In the genomic region with DNA sequence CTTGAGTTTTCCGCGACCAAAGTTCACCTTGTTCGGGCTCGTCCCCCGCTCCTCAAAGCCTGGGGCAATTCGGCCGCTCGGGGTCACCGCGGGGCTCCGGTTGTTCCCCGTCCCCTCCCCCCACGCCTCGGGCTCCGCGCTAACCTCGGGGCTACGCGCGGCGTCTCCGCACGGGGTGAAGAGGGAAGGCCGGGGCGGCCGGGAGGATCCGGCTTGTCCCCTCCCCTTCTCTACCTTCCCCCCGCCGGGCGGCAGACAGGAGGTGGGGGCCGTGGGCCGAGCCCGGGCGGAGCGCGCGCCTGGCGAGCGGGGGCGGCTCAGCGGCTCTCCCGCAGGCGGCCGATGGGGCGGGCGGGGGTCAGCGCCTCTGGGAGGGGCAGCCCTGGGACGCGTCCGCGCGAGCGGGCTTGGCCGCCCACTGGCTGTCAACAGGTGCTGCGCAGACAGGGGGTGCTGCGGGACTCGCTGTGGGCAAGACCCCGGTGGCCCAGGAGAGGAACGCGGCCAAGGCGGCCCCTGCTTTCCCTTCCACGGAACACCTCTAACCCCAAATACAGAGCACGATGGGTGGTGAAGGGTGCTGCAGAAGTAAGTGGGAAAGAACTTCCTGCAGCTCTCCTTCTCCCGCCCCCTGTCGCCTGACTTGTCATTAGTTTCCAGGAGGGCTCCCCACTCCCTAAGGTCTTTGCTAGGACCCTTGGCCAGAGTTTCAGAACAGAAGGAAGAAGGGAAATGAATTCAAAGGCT, we compare ENCODE assay signal across 8 cellular contexts. TPM values are rescaled to one million over a fixed set of nuclear protein-coding genes. Genes with fewer than 3 reads are reported as not detected.
DNase-seq lines count a peak whose midpoint lies in the region; ATAC-seq, FAIRE-seq and TF ChIP-seq lines count a peak whose summit lies in the region.

A gene with protein sequence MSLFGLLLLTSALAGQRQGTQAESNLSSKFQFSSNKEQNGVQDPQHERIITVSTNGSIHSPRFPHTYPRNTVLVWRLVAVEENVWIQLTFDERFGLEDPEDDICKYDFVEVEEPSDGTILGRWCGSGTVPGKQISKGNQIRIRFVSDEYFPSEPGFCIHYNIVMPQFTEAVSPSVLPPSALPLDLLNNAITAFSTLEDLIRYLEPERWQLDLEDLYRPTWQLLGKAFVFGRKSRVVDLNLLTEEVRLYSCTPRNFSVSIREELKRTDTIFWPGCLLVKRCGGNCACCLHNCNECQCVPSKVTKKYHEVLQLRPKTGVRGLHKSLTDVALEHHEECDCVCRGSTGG (minus strand): TSS at position 177 of the 747 bp plus-strand sequence. CDS start 896 bp downstream, outside the sequence.

- no peak within 1 kb of the TSS for H3K14ac ChIP-seq in H1 (ENCODE audit: insufficient read length)

- peak; percentile 44 to 52; a peak in 3 of 4 replicates for TF ChIP-seq RAD21 in H1 (IDR thresholded peaks at IDR 0.05 in 1 of 2, conservative IDR thresholded peaks at IDR 0.05 in 1 of 2; ENCODE audit: low read depth in 2 of 2, low read length in 2 of 2)

- H3K4ac ChIP-seq in H1 (replicated peaks; ENCODE audit: insufficient read length, low read depth, low read length): no peak within 1 kb of the TSS

- H3K4me1 ChIP-seq in H1 (replicated peaks in 1 of 4; ENCODE audit: control insufficient read depth in 3 of 4, insufficient read depth in 4 of 4, low read length in 3 of 4) (peaks cover 3 to 16% (median 7%) of the 10 kb centered on the region in 4 experiments; a peak in 6 of 7 replicates), right lobe of liver (peaks cover 0 to 31% (median 10%) of the 10 kb centered on the region in 4 donors)

- peak within 1 kb of the TSS; percentile 88 for H4K8ac ChIP-seq in H1 (ENCODE audit: extremely low read depth, insufficient read depth, low read length)

- H3K4me3 ChIP-seq in HL-60 (replicated peaks; ENCODE audit: insufficient read depth, low read length) (peak within 1 kb of the TSS; percentile 52), H1 (ENCODE audit: extremely low read depth in 1 of 4, insufficient read depth in 2 of 4, low read depth in 3 of 4, low read length in 4 of 4) (peak within 1 kb of the TSS; percentile 65 to 74 (median 70)), right lobe of liver (peak within 1 kb of the TSS; percentile 62 to 67 (median 63))

- CTCF ChIA-PET in H1 (lab: Charles Lee; ENCODE audit: partially characterized antibody): interaction anchor here (0.7 to 3.9 kb wide), 12 partner anchors 10 to 970 kb away, joined by 3 to 14 read pairs (median 4); no protein-coding TSS in a partner anchor

- H4K5ac ChIP-seq in H1 (ENCODE audit: insufficient read length, low read depth, low read length): no peak within 1 kb of the TSS

- H4K20me1 ChIP-seq in H1 (replicated peaks in 1 of 2; ENCODE audit: control insufficient read depth in 1 of 2, insufficient read depth in 2 of 2, low read length in 2 of 2): peaks cover 0 to 5% of the 10 kb centered on the region in 2 experiments

- H2AFZ ChIP-seq in H1 (ENCODE audit: low read length): peak within 1 kb of the TSS; percentile 81

- intact Hi-C loops in right lobe of liver (cut with DNase I): no loop called here

- no peak within 1 kb of the TSS for H2BK20ac ChIP-seq in H1 (ENCODE audit: low read length)

- peaks cover 71% of the 10 kb centered on the region for H3K27me3 Mint-ChIP-seq in stimulated activated naive CD8-positive, alpha-beta T cell treated with anti-CD3 and anti-CD28 coated beads, Interleukin-15, Interleukin-2, amounts not matched to agents 100 ng/mL and 50 ng/mL, for 24 hours

- H3K4me2 ChIP-seq in H1 (ENCODE audit: insufficient read depth in 1 of 2, low read depth in 2 of 2, low read length in 2 of 2): peak within 1 kb of the TSS; percentile 87 to 99

- H3K4me1 Mint-ChIP-seq in stimulated activated naive CD8-positive, alpha-beta T cell treated with anti-CD3 and anti-CD28 coated beads, Interleukin-15, Interleukin-2, amounts not matched to agents 100 ng/mL and 50 ng/mL, for 24 hours (ENCODE audit: low read depth): peaks cover 12% of the 10 kb centered on the region

- H3K23ac ChIP-seq in H1 (ENCODE audit: insufficient read length): no peak within 1 kb of the TSS

- no peak within 1 kb of the TSS for H3K56ac ChIP-seq in H1 (replicated peaks; ENCODE audit: insufficient read length, low read depth, low read length)

- peak within 1 kb of the TSS; percentile 63 for H3K4me3 Mint-ChIP-seq in stimulated activated naive CD8-positive, alpha-beta T cell treated with anti-CD3 and anti-CD28 coated beads, Interleukin-15, Interleukin-2, amounts not matched to agents 100 ng/mL and 50 ng/mL, for 24 hours

- H3K9me3 Mint-ChIP-seq in stimulated activated naive CD8-positive, alpha-beta T cell treated with anti-CD3 and anti-CD28 coated beads, Interleukin-15, Interleukin-2, amounts not matched to agents 100 ng/mL and 50 ng/mL, for 24 hours: peaks cover 10% of the 10 kb centered on the region

- H3K36me3 ChIP-seq in H1 (ENCODE audit: control insufficient read depth in 2 of 4, insufficient read depth in 4 of 4, low read length in 3 of 4): no peaks in the 10 kb centered on the region
- H3K36me3 ChIP-seq in right lobe of liver: no peaks in the 10 kb centered on the region

- no peak for FAIRE-seq in H1 (lab: Jason Lieb, UNC)

- DNase-seq in G401 (ENCODE audit: low spot score): no peak
- peak in 1 of 2 experiments; percentile 36 for DNase-seq in HL-60 (ENCODE audit: low read depth in 1 of 2, low spot score in 1 of 2)
- peak in 1 of 2 experiments; percentile 87 for DNase-seq in H1 (ENCODE audit: low read depth in 1 of 2, low spot score in 2 of 2)
- peak; percentile 87 to 92 (median 88) for DNase-seq in right lobe of liver

- H4K91ac ChIP-seq in H1 (replicated peaks; ENCODE audit: insufficient read length, low read length): no peak within 1 kb of the TSS

- H3K27ac ChIP-seq in HL-60 (replicated peaks) (no peak within 1 kb of the TSS), H1 (ENCODE audit: low read depth, low read length) (no peak within 1 kb of the TSS), right lobe of liver (peak within 1 kb of the TSS; percentile 74 to 94 (median 89))

- peaks cover 6% of the 10 kb centered on the region for H3K23me2 ChIP-seq in H1 (ENCODE audit: low read depth, low read length)

- peak within 1 kb of the TSS; percentile 89; the same call in 1 of the 2 replicates for H2BK15ac ChIP-seq in H1 (ENCODE audit: low read length)

- no peaks in the 10 kb centered on the region for H3K36me3 Mint-ChIP-seq in stimulated activated naive CD8-positive, alpha-beta T cell treated with anti-CD3 and anti-CD28 coated beads, Interleukin-15, Interleukin-2, amounts not matched to agents 100 ng/mL and 50 ng/mL, for 24 hours (ENCODE audit: low read depth)

- H2BK5ac ChIP-seq in H1 (ENCODE audit: low read depth, low read length): no peak within 1 kb of the TSS

- no peak within 1 kb of the TSS for H2AK5ac ChIP-seq in H1 (ENCODE audit: low read depth, low read length)

- no peak within 1 kb of the TSS for H3K27ac Mint-ChIP-seq in stimulated activated naive CD8-positive, alpha-beta T cell treated with anti-CD3 and anti-CD28 coated beads, Interleukin-15, Interleukin-2, amounts not matched to agents 100 ng/mL and 50 ng/mL, for 24 hours

- H2BK12ac ChIP-seq in H1 (ENCODE audit: low read depth, low read length): 0 out of 2 replicates have a peak within 1 kb of the TSS, but pooled peaks have one; percentile 53

- ATAC-seq in SK-N-SH treated with all-trans-retinoic acid at 6 μM for 48 hours (peak; percentile 59), right lobe of liver (peak; percentile 76 to 91 (median 82)), GM19328 (IDR thresholded peaks at IDR 0.05; ENCODE audit: unreplicated experiment) (no peak), HG03565 (IDR thresholded peaks at IDR 0.05; ENCODE audit: unreplicated experiment) (no peak)

- H3K79me1 ChIP-seq in H1 (ENCODE audit: low read depth, low read length): no peaks in the 10 kb centered on the region

- H3K27me3 ChIP-seq in HL-60 (ENCODE audit: insufficient read depth, poor library complexity, severe bottlenecking) (peaks cover 5% of the 10 kb centered on the region), H1 (replicated peaks in 1 of 4; ENCODE audit: control insufficient read depth in 3 of 4, extremely low read depth in 1 of 4, insufficient read depth in 3 of 4, low read length in 3 of 4) (peaks cover 0 to 5% (median 1%) of the 10 kb centered on the region in 4 experiments; a peak in 2 of 7 replicates), right lobe of liver (no peaks in the 10 kb centered on the region)

- no peak within 1 kb of the TSS for H3K18ac ChIP-seq in H1 (ENCODE audit: extremely low read depth, low read length)

- no peaks in the 10 kb centered on the region for H3K79me2 ChIP-seq in H1 (ENCODE audit: control insufficient read depth in 1 of 2, insufficient read depth in 2 of 2, low read length in 2 of 2)

- H2BK120ac ChIP-seq in H1 (replicated peaks; ENCODE audit: low read depth, low read length): no peak within 1 kb of the TSS

- POLR2A ChIA-PET in H1 (lab: Charles Lee; ENCODE audit: partially characterized antibody): interaction anchor here (1.0 kb wide), 1 partner anchor 226 kb away, joined by 3 read pairs; no protein-coding TSS in a partner anchor

- peak within 1 kb of the TSS; percentile 48 to 67 (median 60); a peak in 6 of 7 replicates for H3K9ac ChIP-seq in H1 (replicated peaks in 1 of 4; ENCODE audit: extremely low read depth in 1 of 4, low read depth in 3 of 4, low read length in 3 of 4)

- TF ChIP-seq EP300 in H1 (IDR thresholded peaks at IDR 0.05; ENCODE audit: borderline replicate concordance in 1 of 2, low read depth in 2 of 2, low read length in 2 of 2): no peak

- TF ChIP-seq POLR2A in H1 (IDR thresholded peaks at IDR 0.05; ENCODE audit: control extremely low read depth in 1 of 2, low read depth in 2 of 2, low read length in 2 of 2): no peak
- TF ChIP-seq POLR2A in right lobe of liver (IDR thresholded peaks at IDR 0.05): peak; percentile 67

- WGBS in H1 (ENCODE audit: extremely low coverage in 1 of 2, insufficient coverage in 1 of 2, insufficient read length in 1 of 2, insufficient replicate concordance in 2 of 2, low coverage in 1 of 2, low lambda C conversion rate in 2 of 2, missing lambda C conversion rate in 1 of 2), 2 experiments: 1% methylated on average over 9 of the region's 65 CpGs; no CpG with 5 or more reads in 1 of the 2 experiments
- WGBS in right lobe of liver (ENCODE audit: insufficient coverage, low coverage, low lambda C conversion rate, missing lambda C conversion rate): 0% methylated on average over 5 of the region's 65 CpGs

- in situ Hi-C loops in G401 (cut with HindIII; ENCODE audit: low sequenced_read_pairs): no loop called here

- H3K9me3 ChIP-seq in H1 (ENCODE audit: insufficient read depth in 2 of 2, low read depth in 1 of 2, low read length in 1 of 2) (no peaks in the 10 kb centered on the region), right lobe of liver (no peaks in the 10 kb centered on the region)

- TF ChIP-seq CTCF in HL-60 (IDR thresholded peaks at IDR 0.05; ENCODE audit: insufficient read depth, low read length) (no peak), H1 (IDR thresholded peaks at IDR 0.05; ENCODE audit: control extremely low read depth in 1 of 3, insufficient read depth in 1 of 3, low read depth in 1 of 3, low read length in 3 of 3) (peak; percentile 33 to 64 (median 61)), right lobe of liver (IDR thresholded peaks at IDR 0.05) (peak; percentile 43 to 56 (median 53))

RNA-seq across cellular contexts. Expression of the gene that starts here (rescaled TPM):
- 28.2 and 28.3 TPM in 2 replicates for total RNA-seq in G401 (2014; rRNA removed; shearing (Covaris generic))
- 2.1 and 2.7 TPM in 2 replicates for total RNA-seq in H1 (2021; fragmentation: NEBNext Ultra II Directional; extraction: Animal tissue kit (Norgen Biotek cat#: 25700))
- 0.46 and 0.65 TPM in 2 replicates for polyA plus RNA-seq in H1 (2011; rRNA removed)
- polyA plus RNA-seq in H1 (2011; cell fraction: cytosol; rRNA removed): 0.57 TPM
- 1.4 TPM for polyA plus RNA-seq in H1 (2011; cell fraction: nucleus; rRNA removed)
- 0.71 to 3.5 TPM (median 2.1 TPM) in 4 replicates for polyA plus RNA-seq in H1 (2012, experiment 1 of 2)
- 0.30 TPM for polyA plus RNA-seq in H1 (2012, experiment 2 of 2)
- 2.0 TPM for polyA plus RNA-seq in H1 (2013, experiment 1 of 2)
- polyA plus RNA-seq in H1 (2013, experiment 2 of 2): 1.7 TPM
- 2.7 and 2.9 TPM in 2 replicates for polyA minus RNA-seq in H1 (2011; rRNA and poly(A)+ RNA removed)
- polyA minus RNA-seq in H1 (2011; cell fraction: cytosol; rRNA and poly(A)+ RNA removed): 4.8 TPM
- polyA minus RNA-seq in H1 (2011; cell fraction: nucleus; rRNA and poly(A)+ RNA removed): 5.1 TPM
- 10 to 100 TPM in 3 of 6 experiments, 1 to 10 TPM in 3; 6.6 to 19.0 (median 10.3) TPM for total RNA-seq in right lobe of liver

Comparison
In these comparisons a context has a peak if more than half of its experiments do, and no peak if none do; other contexts are left out.
1. H3K27ac ChIP-seq: peak in right lobe of liver (3 of 3); none in HL-60 (single experiment) and H1 (single experiment).
2. ATAC-seq: peak in SK-N-SH treated with all-trans-retinoic acid at 6 μM for 48 hours (single experiment) and right lobe of liver (4 of 4); none in GM19328 (single experiment) and HG03565 (single experiment).
3. Peak in every context shown above with its lines, with median percentiles within 50 percentile points of each other: H3K4me3 ChIP-seq.